8 cellular contexts compared by ENCODE assay signal in genomic region chr4:78864405-78865024, GRCh38.
DNase-seq lines count a peak whose midpoint lies in the region; ATAC-seq and TF ChIP-seq lines count a peak whose summit lies in the region.

No MANE protein-coding gene starts in this region.

- H3K4me3 Mint-ChIP-seq in endothelial cell (ENCODE audit: unreplicated experiment): no peak overlapping the region
- no peak overlapping the region for H3K4me3 Mint-ChIP-seq in activated T-helper 2 cell treated with anti-CD3 and anti-CD28 coated beads, Interferon-gamma antibody, Interleukin-2, Interleukin-4, amounts not matched to agents 10 μg/mL and 5 μg/mL and 100 μg/mL, durations not matched to agents 14 hours and 24 hours and 36 hours (ENCODE audit: low read depth)
- H3K4me3 Mint-ChIP-seq in activated naive CD4-positive, alpha-beta T cell treated with anti-CD3 and anti-CD28 coated beads, Interleukin-2, amount 10 ng/mL, durations not matched to agents 7 days and 5 days: no peak overlapping the region

- H3K4me1 Mint-ChIP-seq in endothelial cell (ENCODE audit: unreplicated experiment): no peaks in the 10 kb centered on the region
- peaks cover 2% of the 10 kb centered on the region for H3K4me1 Mint-ChIP-seq in activated T-helper 2 cell treated with anti-CD3 and anti-CD28 coated beads, Interferon-gamma antibody, Interleukin-2, Interleukin-4, amounts not matched to agents 10 μg/mL and 5 μg/mL and 100 μg/mL, durations not matched to agents 14 hours and 24 hours and 36 hours (ENCODE audit: low read depth)
- H3K4me1 Mint-ChIP-seq in activated naive CD4-positive, alpha-beta T cell treated with anti-CD3 and anti-CD28 coated beads, Interleukin-2, amount 10 ng/mL, durations not matched to agents 7 days and 5 days: peaks cover 4% of the 10 kb centered on the region

- intact Hi-C loops in activated T-helper 2 cell treated with anti-CD3 and anti-CD28 coated beads, Interferon-gamma antibody, Interleukin-2, Interleukin-4, amounts not matched to agents 10 μg/mL and 5 μg/mL and 100 μg/mL, durations not matched to agents 14 hours and 24 hours and 36 hours (cut with micrococcal nuclease): loop anchor here (1.0 to 5.0 kb wide), 4 partner anchors 87 to 902 kb away; partner anchors contain the start of gene BMP2K

- H3K9me3 Mint-ChIP-seq in endothelial cell (ENCODE audit: unreplicated experiment): no peaks in the 10 kb centered on the region
- H3K9me3 Mint-ChIP-seq in activated T-helper 2 cell treated with anti-CD3 and anti-CD28 coated beads, Interferon-gamma antibody, Interleukin-2, Interleukin-4, amounts not matched to agents 10 μg/mL and 5 μg/mL and 100 μg/mL, durations not matched to agents 14 hours and 24 hours and 36 hours: no peaks in the 10 kb centered on the region
- no peaks in the 10 kb centered on the region for H3K9me3 Mint-ChIP-seq in activated naive CD4-positive, alpha-beta T cell treated with anti-CD3 and anti-CD28 coated beads, Interleukin-2, amount 10 ng/mL, durations not matched to agents 7 days and 5 days

- peak; percentile 84 for DNase-seq in DMS153 treated with DMSO at 0.1 percent for 48 hours (lab: John Stamatoyannopoulos, UW; ENCODE audit: unreplicated experiment)
- peak; percentile 56 for DNase-seq in NCI-H1092 (lab: John Stamatoyannopoulos, UW)
- DNase-seq in SIG-M5 (lab: John Stamatoyannopoulos, UW): peak; percentile 0
- DNase-seq in endothelial cell (ENCODE audit: low spot score): peak; percentile 21
- peak; percentile 75 for DNase-seq in midbrain (lab: John Stamatoyannopoulos, UW)
- no peak for DNase-seq in activated T-helper 2 cell treated with anti-CD3 and anti-CD28 coated beads, Interferon-gamma antibody, Interleukin-2, Interleukin-4, amounts not matched to agents 10 μg/mL and 5 μg/mL and 100 μg/mL, durations not matched to agents 14 hours and 24 hours and 36 hours (ENCODE audit: low spot score)
- DNase-seq in activated naive CD4-positive, alpha-beta T cell treated with anti-CD3 and anti-CD28 coated beads, Interleukin-2, amount 10 ng/mL, durations not matched to agents 7 days and 5 days: no peak

- H3K27me3 Mint-ChIP-seq in endothelial cell (ENCODE audit: unreplicated experiment): peaks cover 4% of the 10 kb centered on the region
- no peaks in the 10 kb centered on the region for H3K27me3 Mint-ChIP-seq in activated T-helper 2 cell treated with anti-CD3 and anti-CD28 coated beads, Interferon-gamma antibody, Interleukin-2, Interleukin-4, amounts not matched to agents 10 μg/mL and 5 μg/mL and 100 μg/mL, durations not matched to agents 14 hours and 24 hours and 36 hours (ENCODE audit: low read depth)
- H3K27me3 Mint-ChIP-seq in activated naive CD4-positive, alpha-beta T cell treated with anti-CD3 and anti-CD28 coated beads, Interleukin-2, amount 10 ng/mL, durations not matched to agents 7 days and 5 days: no peaks in the 10 kb centered on the region

- CTCF ChIA-PET in activated naive CD4-positive, alpha-beta T cell treated with anti-CD3 and anti-CD28 coated beads, Interleukin-2, amount 10 ng/mL, durations not matched to agents 7 days and 5 days (lab: Charles Lee): interaction anchor here (0.6 to 2.9 kb wide), 13 partner anchors 11 to 476 kb away, joined by 3 to 41 read pairs (median 3); no protein-coding TSS in a partner anchor

- ATAC-seq in GM21576 (IDR thresholded peaks at IDR 0.05; ENCODE audit: unreplicated experiment): peak; percentile 74

- H3K27ac Mint-ChIP-seq in endothelial cell (ENCODE audit: unreplicated experiment): no peak overlapping the region
- no peak overlapping the region for H3K27ac Mint-ChIP-seq in activated T-helper 2 cell treated with anti-CD3 and anti-CD28 coated beads, Interferon-gamma antibody, Interleukin-2, Interleukin-4, amounts not matched to agents 10 μg/mL and 5 μg/mL and 100 μg/mL, durations not matched to agents 14 hours and 24 hours and 36 hours
- no peak overlapping the region for H3K27ac Mint-ChIP-seq in activated naive CD4-positive, alpha-beta T cell treated with anti-CD3 and anti-CD28 coated beads, Interleukin-2, amount 10 ng/mL, durations not matched to agents 7 days and 5 days

- TF ChIP-seq CTCF in endothelial cell (IDR thresholded peaks at IDR 0.05; ENCODE audit: unreplicated experiment): peak; percentile 61

- H3K36me3 Mint-ChIP-seq in endothelial cell (ENCODE audit: low read depth, unreplicated experiment): peaks cover 47% of the 10 kb centered on the region
- H3K36me3 Mint-ChIP-seq in activated T-helper 2 cell treated with anti-CD3 and anti-CD28 coated beads, Interferon-gamma antibody, Interleukin-2, Interleukin-4, amounts not matched to agents 10 μg/mL and 5 μg/mL and 100 μg/mL, durations not matched to agents 14 hours and 24 hours and 36 hours (ENCODE audit: low read depth): peaks cover 8% of the 10 kb centered on the region
- H3K36me3 Mint-ChIP-seq in activated naive CD4-positive, alpha-beta T cell treated with anti-CD3 and anti-CD28 coated beads, Interleukin-2, amount 10 ng/mL, durations not matched to agents 7 days and 5 days: peaks cover 13% of the 10 kb centered on the region

Comparison
In these comparisons a context has a peak if more than half of its experiments do, and no peak if none do; other contexts are left out.
1. DNase-seq: peak in DMS153 treated with DMSO at 0.1 percent for 48 hours (single experiment), NCI-H1092 (single experiment), SIG-M5 (single experiment), endothelial cell (single experiment) and midbrain (single experiment); none in activated T-helper 2 cell treated with anti-CD3 and anti-CD28 coated beads, Interferon-gamma antibody, Interleukin-2, Interleukin-4, amounts not matched to agents 10 μg/mL and 5 μg/mL and 100 μg/mL, durations not matched to agents 14 hours and 24 hours and 36 hours (single experiment) and activated naive CD4-positive, alpha-beta T cell treated with anti-CD3 and anti-CD28 coated beads, Interleukin-2, amount 10 ng/mL, durations not matched to agents 7 days and 5 days (single experiment).